ENCODE assay signal across 8 cellular contexts in the genomic region with DNA sequence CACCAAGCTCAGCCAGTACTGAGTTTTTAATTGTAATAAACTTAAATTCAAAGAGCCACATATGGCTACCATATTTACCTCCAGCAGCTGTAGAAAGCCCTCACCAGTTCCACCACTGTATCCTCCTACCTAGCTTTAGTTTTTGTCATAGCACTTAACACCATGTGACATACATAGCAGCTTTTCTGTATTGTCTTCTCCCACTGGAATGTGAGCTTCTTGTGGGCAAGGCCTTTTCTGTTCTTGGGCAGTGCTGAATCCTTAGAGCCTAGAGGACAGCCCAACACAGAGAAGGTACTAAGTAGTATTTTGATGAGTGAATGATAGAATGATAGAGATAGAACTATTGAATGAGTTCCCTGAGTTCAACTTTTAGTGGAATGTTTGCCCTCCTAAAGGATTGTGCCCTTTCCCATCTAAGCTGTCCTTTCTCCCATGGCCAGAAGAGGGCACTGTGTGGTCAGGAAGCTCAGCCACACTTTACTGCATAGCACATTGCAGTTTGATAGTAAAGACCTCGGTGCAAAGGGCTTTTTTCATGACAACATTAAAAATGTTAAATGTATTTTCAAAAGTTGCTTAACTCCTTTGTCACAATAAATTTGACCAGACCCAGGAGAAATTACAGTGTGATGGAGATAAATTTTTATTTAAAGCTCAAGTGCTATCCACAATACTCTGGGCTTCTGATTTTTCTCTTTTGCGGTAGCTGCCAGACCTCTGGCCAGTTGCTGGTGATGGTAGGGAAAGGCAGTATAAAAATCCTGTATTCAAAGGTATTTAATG.
A peak's percentile ranks its signal among the peaks of the same experiment; 100 is the strongest.
DNase-seq lines count a peak whose midpoint lies in the region; ATAC-seq and TF ChIP-seq lines count a peak whose summit lies in the region.

No MANE protein-coding gene starts in this region.

- DNase-seq in DMS153 (lab: John Stamatoyannopoulos, UW) (peak; percentile 45), LoVo (ENCODE audit: low spot score) (peak; percentile 58), SK-N-MC (ENCODE audit: low read depth, low spot score) (peak; percentile 50), head of caudate nucleus (peak in 41 of 42 donors; percentile 18 to 90 (median 75)), progenitor cell of endocrine pancreas (ENCODE audit: low spot score, unreplicated experiment) (peak; percentile 39), NCI-H187 treated with DMSO at 0.1 percent for 48 hours (lab: John Stamatoyannopoulos, UW) (no peak)
- peak; percentile 72 for DNase-seq in activated naive CD4-positive, alpha-beta T cell treated with anti-CD3 and anti-CD28 coated beads for 36 hours

- H3K9me3 Mint-ChIP-seq in activated naive CD4-positive, alpha-beta T cell treated with anti-CD3 and anti-CD28 coated beads for 36 hours = no peaks in the 10 kb centered on the region
- H3K9me3 Mint-ChIP-seq in progenitor cell of endocrine pancreas (ENCODE audit: low read depth) = no peaks in the 10 kb centered on the region

- no peak overlapping the region for H3K4me3 ChIP-seq in SK-N-MC

- no peak overlapping the region for H3K27ac ChIP-seq in SK-N-MC

- no peaks in the 10 kb centered on the region for H3K9me3 ChIP-seq in SK-N-MC (ENCODE audit: low read depth, low read length)

- H3K4me3 Mint-ChIP-seq in activated naive CD4-positive, alpha-beta T cell treated with anti-CD3 and anti-CD28 coated beads for 36 hours = no peak overlapping the region
- no peak overlapping the region for H3K4me3 Mint-ChIP-seq in progenitor cell of endocrine pancreas (ENCODE audit: low read depth)

- H3K27me3 Mint-ChIP-seq in activated naive CD4-positive, alpha-beta T cell treated with anti-CD3 and anti-CD28 coated beads for 36 hours (ENCODE audit: low read depth) = no peaks in the 10 kb centered on the region
- H3K27me3 Mint-ChIP-seq in progenitor cell of endocrine pancreas = no peaks in the 10 kb centered on the region

- no peak overlapping the region for H3K27ac Mint-ChIP-seq in activated naive CD4-positive, alpha-beta T cell treated with anti-CD3 and anti-CD28 coated beads for 36 hours
- peak overlapping the region; percentile 45 for H3K27ac Mint-ChIP-seq in progenitor cell of endocrine pancreas

- peaks cover 34% of the 10 kb centered on the region for H3K36me3 ChIP-seq in SK-N-MC (ENCODE audit: insufficient read depth, low read length)

- no peaks in the 10 kb centered on the region for H3K36me3 Mint-ChIP-seq in activated naive CD4-positive, alpha-beta T cell treated with anti-CD3 and anti-CD28 coated beads for 36 hours (ENCODE audit: low read depth)
- H3K36me3 Mint-ChIP-seq in progenitor cell of endocrine pancreas (ENCODE audit: insufficient read depth) = peaks cover 35% of the 10 kb centered on the region

- ATAC-seq in GM21576 (IDR thresholded peaks at IDR 0.05; ENCODE audit: unreplicated experiment) = peak; percentile 89

- intact Hi-C loops in activated naive CD4-positive, alpha-beta T cell treated with anti-CD3 and anti-CD28 coated beads for 36 hours (cut with micrococcal nuclease) = loop anchor here (1.0 to 2.0 kb wide), 6 partner anchors 145 to 418 kb away; partner anchors contain the start of gene ECT2
- intact Hi-C loops in head of caudate nucleus (cut with DNase I) = no loop called here

- H3K9ac ChIP-seq in SK-N-MC (ENCODE audit: insufficient read length) = no peak overlapping the region

- peak; percentile 91 for TF ChIP-seq CTCF in progenitor cell of endocrine pancreas (IDR thresholded peaks at IDR 0.05; ENCODE audit: unreplicated experiment)

- CTCF ChIA-PET in activated naive CD4-positive, alpha-beta T cell treated with anti-CD3 and anti-CD28 coated beads for 36 hours (lab: Charles Lee) = interaction anchor here (0.5 to 3.1 kb wide), 62 partner anchors 8 to 1281 kb away, joined by 3 to 30 read pairs (median 4); no protein-coding TSS in a partner anchor

- peaks cover 4% of the 10 kb centered on the region for H3K4me1 Mint-ChIP-seq in activated naive CD4-positive, alpha-beta T cell treated with anti-CD3 and anti-CD28 coated beads for 36 hours (ENCODE audit: low read depth)
- no peaks in the 10 kb centered on the region for H3K4me1 Mint-ChIP-seq in progenitor cell of endocrine pancreas (ENCODE audit: low read depth)
